ENCODE assay signal across 8 cellular contexts in genomic region chr1:16351994-16352841, GRCh38. TPM values are rescaled to one million over a fixed set of nuclear protein-coding genes. Genes with fewer than 3 reads are reported as not detected.
DNase-seq lines count a peak whose midpoint lies in the region; ATAC-seq and TF ChIP-seq lines count a peak whose summit lies in the region.

TSS of gene FBXO42 (minus strand) at chr1:16352480. CDS start at chr1:16315418, 37,062 bp downstream.

- H3K9me3 ChIP-seq in AG04450 (ENCODE audit: control insufficient read depth, insufficient read depth, low read length) (no peaks in the 10 kb centered on the region), mammary epithelial cell (replicated peaks; ENCODE audit: insufficient read depth, low read length) (no peaks in the 10 kb centered on the region), smooth muscle cell (replicated peaks; ENCODE audit: low read depth) (no peaks in the 10 kb centered on the region)

- H3K27ac ChIP-seq in AG04450 (ENCODE audit: low read depth, low read length) (peak within 1 kb of the TSS; percentile 90), VCaP (peak within 1 kb of the TSS; percentile 92), mammary epithelial cell (ENCODE audit: insufficient read depth, low read depth, low read length) (peak within 1 kb of the TSS; percentile 74), smooth muscle cell (ENCODE audit: low read depth) (peak within 1 kb of the TSS; percentile 93)

- DNase-seq in AG04450 (ENCODE audit: low read depth, low spot score) (peak; percentile 80), NCI-H2196 treated with DMSO at 0.1 percent for 48 hours (lab: John Stamatoyannopoulos, UW; ENCODE audit: unreplicated experiment) (peak; percentile 89), mammary epithelial cell (peak; percentile 88), iPS-NIHi11 (ENCODE audit: low spot score) (peak; percentile 96), smooth muscle cell (lab: John Stamatoyannopoulos, UW; ENCODE audit: unreplicated experiment) (peak; percentile 78)

- ATAC-seq in GM18907 (IDR thresholded peaks at IDR 0.05; ENCODE audit: unreplicated experiment): peak; percentile 87
- ATAC-seq in HG03139 (IDR thresholded peaks at IDR 0.05; ENCODE audit: unreplicated experiment): peak; percentile 86

- TF ChIP-seq CTCF in AG04450 (IDR thresholded peaks at IDR 0.05; ENCODE audit: low read depth, low read length): peak; percentile 57
- peak; percentile 63 for TF ChIP-seq CTCF in VCaP (conservative IDR thresholded peaks at IDR 0.05)
- TF ChIP-seq CTCF in mammary epithelial cell (conservative IDR thresholded peaks at IDR 0.05 in 1 of 2, IDR thresholded peaks at IDR 0.05 in 1 of 2; ENCODE audit: extremely low read depth in 1 of 2, insufficient read depth in 1 of 2, low read depth in 1 of 2, low read length in 2 of 2): peak; percentile 9 to 32
- peak; percentile 20 for TF ChIP-seq CTCF in smooth muscle cell (IDR thresholded peaks at IDR 0.05; ENCODE audit: borderline replicate concordance, insufficient read depth, poor library complexity, severe bottlenecking)

- in situ Hi-C loops in mammary epithelial cell (cut with MboI; ENCODE audit: low sequenced_read_pairs in 2 of 2): loop anchor here in 1 of 2 donors (25.0 kb wide), 1 partner anchor 265 kb away; no protein-coding TSS in a partner anchor

- WGBS in mammary epithelial cell (ENCODE audit: low coverage, missing lambda C conversion rate): 1% methylated on average over 48 of the region's 81 CpGs
- WGBS in smooth muscle cell (ENCODE audit: low lambda C conversion rate): 1% methylated on average over 79 of the region's 81 CpGs

- H3K4me3 ChIP-seq in AG04450 (ENCODE audit: low read depth, low read length): peak within 1 kb of the TSS; percentile 97
- peak within 1 kb of the TSS; percentile 80 to 99 (median 83) for H3K4me3 ChIP-seq in mammary epithelial cell (replicated peaks in 1 of 3; ENCODE audit: insufficient read depth in 1 of 3, low read depth in 2 of 3, low read length in 3 of 3)
- peak within 1 kb of the TSS; percentile 97 for H3K4me3 ChIP-seq in smooth muscle cell

- dilution Hi-C loops in mammary epithelial cell (cut with HindIII; ENCODE audit: low sequenced_read_pairs): no loop called here

- H3K9ac ChIP-seq in mammary epithelial cell (ENCODE audit: insufficient read depth, low read length) (peak within 1 kb of the TSS; percentile 88), smooth muscle cell (ENCODE audit: low read depth) (peak within 1 kb of the TSS; percentile 96)

- H3K36me3 ChIP-seq in mammary epithelial cell (ENCODE audit: insufficient read depth, low read length): no peaks in the 10 kb centered on the region
- H3K36me3 ChIP-seq in smooth muscle cell (ENCODE audit: low read depth): no peaks in the 10 kb centered on the region

- H3K4me2 ChIP-seq in mammary epithelial cell (ENCODE audit: insufficient read depth, low read depth, low read length) (peak within 1 kb of the TSS; percentile 95), smooth muscle cell (peak within 1 kb of the TSS; percentile 94)

- POLR2A ChIA-PET in AG04450 (lab: Yijun Ruan, JAX): interaction anchor here (0.5 to 1.5 kb wide), 6 partner anchors 9 to 145 kb away, joined by 3 to 11 read pairs (median 4); no protein-coding TSS in a partner anchor

- H4K20me1 ChIP-seq in mammary epithelial cell (ENCODE audit: insufficient read depth, low read length): no peaks in the 10 kb centered on the region
- H4K20me1 ChIP-seq in smooth muscle cell (ENCODE audit: low read depth): peaks cover 39% of the 10 kb centered on the region

- peaks cover 16% of the 10 kb centered on the region for H3K4me1 ChIP-seq in mammary epithelial cell (ENCODE audit: insufficient read depth, low read length)
- peaks cover 18% of the 10 kb centered on the region for H3K4me1 ChIP-seq in smooth muscle cell (ENCODE audit: low read depth)

- BruUV-seq in mammary epithelial cell (replicated peaks; lab: Mats Ljungman, UMichigan): no TSS peak

- peak within 1 kb of the TSS; percentile 98 for H2AFZ ChIP-seq in mammary epithelial cell (ENCODE audit: low read depth, low read length)
- H2AFZ ChIP-seq in smooth muscle cell (ENCODE audit: low read depth): peak within 1 kb of the TSS; percentile 87

- no peaks in the 10 kb centered on the region for H3F3A ChIP-seq in smooth muscle cell (ENCODE audit: low read depth)

- intact Hi-C loops in mammary epithelial cell (cut with micrococcal nuclease): loop anchor here (1.0 to 2.0 kb wide), 3 partner anchors 11 to 279 kb away; partner anchors contain the start of gene FAM131C

- CTCF ChIA-PET in AG04450 (lab: Charles Lee) (interaction anchor here (0.6 to 2.3 kb wide), 15 partner anchors 12 to 270 kb away, joined by 3 to 47 read pairs (median 3); partner anchors contain the start of gene CPLANE2), mammary epithelial cell (lab: Charles Lee; ENCODE audit: low non-redundant PET) (interaction anchor here (0.7 kb wide), 1 partner anchor 164 kb away, joined by 6 read pairs; no protein-coding TSS in a partner anchor)

- H3K79me2 ChIP-seq in mammary epithelial cell (ENCODE audit: insufficient read depth, low read length): peaks cover 51% of the 10 kb centered on the region
- H3K79me2 ChIP-seq in smooth muscle cell (ENCODE audit: low read depth): peaks cover 47% of the 10 kb centered on the region

- no peaks in the 10 kb centered on the region for H3K27me3 ChIP-seq in AG04450 (ENCODE audit: control insufficient read depth, insufficient read depth, low read length)
- H3K27me3 ChIP-seq in mammary epithelial cell (ENCODE audit: insufficient read depth, low read length): no peaks in the 10 kb centered on the region
- H3K27me3 ChIP-seq in smooth muscle cell (ENCODE audit: low read depth): no peaks in the 10 kb centered on the region

RNA-seq across cellular contexts. Expression of gene FBXO42, which starts in this region (rescaled TPM):
- 15.1 and 16.8 TPM in 2 replicates for polyA plus RNA-seq in AG04450 (2011; rRNA removed)
- polyA minus RNA-seq in AG04450 (2011; rRNA and poly(A)+ RNA removed): 23.9 and 24.0 TPM in 2 replicates
- total RNA-seq in mammary epithelial cell: 10 to 100 TPM; 19.8 to 21.4 TPM
- polyA plus RNA-seq in mammary epithelial cell: 15.8 TPM
- 22.9 TPM for polyA minus RNA-seq in mammary epithelial cell
- total RNA-seq in smooth muscle cell: 14.7 and 16.5 TPM in 2 replicates
- polyA plus RNA-seq in smooth muscle cell: 19.3 and 22.6 TPM in 2 replicates

Comparison
In these comparisons a context has a peak if more than half of its experiments do, and no peak if none do; other contexts are left out.
1. Peak in every context shown above with its lines: DNase-seq, ATAC-seq, H3K4me3 ChIP-seq and H3K27ac ChIP-seq.